Comparison of ENCODE assay signal across 24 cellular contexts in the genomic region with DNA sequence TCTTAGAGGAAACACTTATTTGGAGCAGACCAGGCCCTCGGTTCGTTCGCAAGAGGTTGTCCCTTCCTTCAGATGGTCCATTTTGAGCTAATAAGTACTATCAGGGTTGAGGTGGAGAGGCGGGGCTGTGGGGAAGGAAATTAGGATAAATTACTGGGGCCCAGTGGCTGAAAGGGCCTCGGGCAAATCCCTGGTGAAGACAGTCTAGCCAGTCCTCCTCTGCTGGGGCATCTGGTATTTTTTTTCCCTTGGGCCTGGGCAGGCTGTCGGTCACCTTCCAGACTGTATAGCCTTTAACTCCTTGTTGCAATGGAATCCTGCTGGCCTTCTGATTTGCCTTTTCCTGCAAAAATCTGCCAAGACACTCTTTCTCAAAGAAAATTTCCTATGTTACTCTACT. TPM values are rescaled to one million over a fixed set of nuclear protein-coding genes. Genes with fewer than 3 reads are reported as not detected.
DNase-seq lines count a peak whose midpoint lies in the region; ATAC-seq and TF ChIP-seq lines count a peak whose summit lies in the region.
"Had no signal": no experiment of that assay in that cellular context is flagged by ENCODE, and none has a peak within 500 bp of the region (broad histone marks: within the 10 kb centered on the region; RNA-seq: fewer than 3 reads in every experiment).

No MANE protein-coding gene starts in this region.

- H3K4me1 ChIP-seq in H9 (ENCODE audit: insufficient read depth, low read length): no peaks in the 10 kb centered on the region
- H3K4me1 ChIP-seq in OCI-LY3 (ENCODE audit: low read length): peaks cover 55% of the 10 kb centered on the region
- no peaks in the 10 kb centered on the region for H3K4me1 ChIP-seq in endodermal cell (ENCODE audit: control insufficient read depth, insufficient read depth, low read length)
- peaks cover 20% of the 10 kb centered on the region for H3K4me1 ChIP-seq in neural progenitor cell
- H3K4me1 ChIP-seq: left lung had no signal

- WGBS in H9 (ENCODE audit: extremely low coverage, insufficient read length, low lambda C conversion rate): no CpG with 5 or more reads among the region's 6 CpGs
- WGBS in endodermal cell (ENCODE audit: insufficient coverage in 1 of 2, insufficient read length in 1 of 2), 2 experiments: 81 to 84% methylated on average over 6 of the region's 6 CpGs

- H3K9me3 ChIP-seq in H9 (ENCODE audit: control insufficient read depth, low read depth, low read length) (no peaks in the 10 kb centered on the region), OCI-LY3 (ENCODE audit: insufficient read depth, low read length) (no peaks in the 10 kb centered on the region), endodermal cell (ENCODE audit: control insufficient read depth, low read length) (no peaks in the 10 kb centered on the region), neural progenitor cell (ENCODE audit: low read depth) (no peaks in the 10 kb centered on the region), T-helper 17 cell (ENCODE audit: control insufficient read depth, low read length, poor library complexity, severe bottlenecking) (no peaks in the 10 kb centered on the region)
- H3K9me3 ChIP-seq: left lung had no signal

- H3K4me3 ChIP-seq in OCI-LY3 (ENCODE audit: low read length) (no peak overlapping the region), endodermal cell (ENCODE audit: low read length) (no peak overlapping the region), neural progenitor cell (no peak overlapping the region)
- H3K4me3 ChIP-seq: left lung had no signal

- no peaks in the 10 kb centered on the region; a peak in 1 of 5 replicates for H3K9me3 Mint-ChIP-seq in H9
- H3K9me3 Mint-ChIP-seq in endodermal cell: no peaks in the 10 kb centered on the region
- H3K9me3 Mint-ChIP-seq in neural progenitor cell: no peaks in the 10 kb centered on the region
- H3K9me3 Mint-ChIP-seq: T-helper 1 cell treated with Interleukin-12 subunit alpha and Interleukin-12 subunit beta and Interleukin-4 antibody, amounts not matched to agents 30 μg/mL and 1 μg/mL, for 36 hours; type B pancreatic cell had no signal

- H2AK5ac ChIP-seq in H9 (ENCODE audit: insufficient read length, low read length): no peak overlapping the region

- H3K14ac ChIP-seq in H9 (ENCODE audit: insufficient read depth, low read length): no peak overlapping the region

- no peaks in the 10 kb centered on the region for H3K23me2 ChIP-seq in H9 (ENCODE audit: insufficient read length, low read depth, low read length, poor library complexity, severe bottlenecking)

- peaks cover 14% of the 10 kb centered on the region for H3F3A ChIP-seq in neural progenitor cell (ENCODE audit: low read depth)

- H2BK15ac ChIP-seq in H9 (ENCODE audit: low read depth, low read length): no peak overlapping the region

- H4K20me1 ChIP-seq in H9 (ENCODE audit: control insufficient read depth, insufficient read depth, insufficient read length) (no peaks in the 10 kb centered on the region), OCI-LY3 (ENCODE audit: insufficient read depth, low read length) (no peaks in the 10 kb centered on the region), neural progenitor cell (ENCODE audit: low read depth) (no peaks in the 10 kb centered on the region)

- no peak overlapping the region for H4K5ac ChIP-seq in H9 (ENCODE audit: insufficient read length, low read depth, low read length)

- H3K27me3 Mint-ChIP-seq in H9 (ENCODE audit: low read depth): no peaks in the 10 kb centered on the region
- no peaks in the 10 kb centered on the region for H3K27me3 Mint-ChIP-seq in endodermal cell (ENCODE audit: insufficient read depth)
- H3K27me3 Mint-ChIP-seq in neural progenitor cell (ENCODE audit: insufficient read depth, low read depth): peaks cover 3% of the 10 kb centered on the region
- H3K27me3 Mint-ChIP-seq in T-helper 17 cell: peaks cover 15% of the 10 kb centered on the region
- H3K27me3 Mint-ChIP-seq: activated naive CD8-positive, alpha-beta T cell; stimulated activated memory B cell treated with anti-CD40 and anti-IgM and Interleukin-4, amounts not matched to agents 10 μg/mL and 1 μg/mL and 100 μg/mL, for 72 hours; type B pancreatic cell had no signal

- no peak for ATAC-seq in T-helper 17 cell
- ATAC-seq in GM18505 (IDR thresholded peaks at IDR 0.05; ENCODE audit: unreplicated experiment): no peak
- ATAC-seq in GM19463 (IDR thresholded peaks at IDR 0.05; ENCODE audit: unreplicated experiment): no peak
- ATAC-seq: left lung; stimulated activated memory B cell treated with anti-CD40 and anti-IgM and Interleukin-4, amounts not matched to agents 10 μg/mL and 1 μg/mL and 100 μg/mL, for 72 hours had no signal

- no peak for TF ChIP-seq CTCF in H9 (conservative IDR thresholded peaks at IDR 0.05)
- no peak for TF ChIP-seq CTCF in OCI-LY3 (IDR thresholded peaks at IDR 0.05; ENCODE audit: low read depth, low read length)
- TF ChIP-seq CTCF in endodermal cell (conservative IDR thresholded peaks at IDR 0.05): no peak
- TF ChIP-seq CTCF in neural progenitor cell (IDR thresholded peaks at IDR 0.05): no peak

- H2AFZ ChIP-seq in H9 (ENCODE audit: low read length) (no peak overlapping the region), OCI-LY3 (ENCODE audit: low read depth, low read length) (no peak overlapping the region), neural progenitor cell (replicated peaks) (peak overlapping the region; percentile 77)

- DNase-seq in H9 (no peak), endodermal cell (no peak), neural progenitor cell (ENCODE audit: low spot score) (no peak), T-helper 17 cell (no peak), middle frontal gyrus (ENCODE audit: extremely low spot score, low spot score) (no peak)
- DNase-seq: activated CD4-positive, alpha-beta T cell treated with anti-CD3 and anti-CD28 coated beads for 4 hours; activated CD8-positive, alpha-beta memory T cell treated with anti-CD3 and anti-CD28 coated beads for 24 hours; activated T-cell treated with anti-CD3 and anti-CD28 coated beads for 4 hours; anterior cingulate cortex; left lung; mesenchymal stem cell; MV-4-11; NCI-H1436 treated with DMSO at 0.1 percent for 48 hours; NCI-H2081 treated with DMSO at 0.1 percent for 48 hours had no signal

- H3K4ac ChIP-seq in H9 (ENCODE audit: low read depth, low read length): no peak overlapping the region

- H3K4me2 ChIP-seq in H9 (ENCODE audit: insufficient read depth, insufficient read length, low read length) (no peak overlapping the region), OCI-LY3 (ENCODE audit: low read length) (peak overlapping the region; percentile 91; the same call in 1 of the 2 replicates), neural progenitor cell (no peak overlapping the region)

- H2BK120ac ChIP-seq in H9 (ENCODE audit: low read depth, low read length, poor library complexity, severe bottlenecking): no peak overlapping the region

- no peak overlapping the region for H3K4me3 Mint-ChIP-seq in H9
- H3K4me3 Mint-ChIP-seq in endodermal cell: no peak overlapping the region
- no peak overlapping the region for H3K4me3 Mint-ChIP-seq in neural progenitor cell
- H3K4me3 Mint-ChIP-seq in T-helper 17 cell: no peak overlapping the region
- H3K4me3 Mint-ChIP-seq: activated naive CD8-positive, alpha-beta T cell; stimulated activated memory B cell treated with anti-CD40 and anti-IgM and Interleukin-4, amounts not matched to agents 10 μg/mL and 1 μg/mL and 100 μg/mL, for 72 hours; T-helper 1 cell treated with Interleukin-12 subunit alpha and Interleukin-12 subunit beta and Interleukin-4 antibody, amounts not matched to agents 30 μg/mL and 1 μg/mL, for 36 hours; type B pancreatic cell had no signal

- H3K23ac ChIP-seq in H9 (ENCODE audit: insufficient read length, low read depth, low read length): no peak overlapping the region

- no peaks in the 10 kb centered on the region for H3K79me2 ChIP-seq in H9 (ENCODE audit: insufficient read depth, low read length)
- no peaks in the 10 kb centered on the region for H3K79me2 ChIP-seq in OCI-LY3 (ENCODE audit: low read length)
- H3K79me2 ChIP-seq in neural progenitor cell (ENCODE audit: low read depth): no peaks in the 10 kb centered on the region

- no peaks in the 10 kb centered on the region for H3K79me1 ChIP-seq in H9 (ENCODE audit: insufficient read depth, low read depth, low read length, poor library complexity, severe bottlenecking)

- no peak overlapping the region for H4K8ac ChIP-seq in H9 (replicated peaks; ENCODE audit: insufficient read length, low read depth, low read length)

- H3T11ph ChIP-seq in H9 (ENCODE audit: low read length): no peak overlapping the region

- H2BK12ac ChIP-seq in H9 (ENCODE audit: insufficient read length, low read depth, low read length): no peak overlapping the region

- no peak overlapping the region for H4K91ac ChIP-seq in H9 (ENCODE audit: insufficient read length, low read depth, low read length)

- peaks cover 0 to 6% (median 0%) of the 10 kb centered on the region in 3 experiments; a peak in 2 of 7 replicates for H3K36me3 Mint-ChIP-seq in H9 (ENCODE audit: insufficient read depth in 1 of 3, low read depth in 3 of 3)
- no peaks in the 10 kb centered on the region for H3K36me3 Mint-ChIP-seq in endodermal cell (ENCODE audit: low read depth)
- no peaks in the 10 kb centered on the region for H3K36me3 Mint-ChIP-seq in neural progenitor cell
- no peaks in the 10 kb centered on the region for H3K36me3 Mint-ChIP-seq in T-helper 17 cell (ENCODE audit: low read depth)
- H3K36me3 Mint-ChIP-seq: activated naive CD8-positive, alpha-beta T cell; stimulated activated memory B cell treated with anti-CD40 and anti-IgM and Interleukin-4, amounts not matched to agents 10 μg/mL and 1 μg/mL and 100 μg/mL, for 72 hours; type B pancreatic cell had no signal

- no peak overlapping the region for H2BK5ac ChIP-seq in H9 (ENCODE audit: insufficient read length, low read length)

- H3K36me3 ChIP-seq in OCI-LY3 (replicated peaks; ENCODE audit: low read depth, low read length) (no peaks in the 10 kb centered on the region), endodermal cell (ENCODE audit: control insufficient read depth, insufficient read depth, low read length) (no peaks in the 10 kb centered on the region), neural progenitor cell (no peaks in the 10 kb centered on the region)
- H3K36me3 ChIP-seq: left lung had no signal

- no peaks in the 10 kb centered on the region for H3K27me3 ChIP-seq in H9 (ENCODE audit: insufficient read depth, low read length)
- no peaks in the 10 kb centered on the region for H3K27me3 ChIP-seq in OCI-LY3 (ENCODE audit: low read depth, low read length)
- H3K27me3 ChIP-seq in endodermal cell (ENCODE audit: control insufficient read depth, insufficient read depth, low read length, poor library complexity, severe bottlenecking): no peaks in the 10 kb centered on the region
- H3K27me3 ChIP-seq in neural progenitor cell: no peaks in the 10 kb centered on the region
- H3K27me3 ChIP-seq: left lung had no signal

- no peak for TF ChIP-seq POLR2A in GM18505 (IDR thresholded peaks at IDR 0.05; ENCODE audit: borderline replicate concordance, extremely low read depth, insufficient read depth, insufficient read length)

- H3K9ac ChIP-seq in H9 (ENCODE audit: extremely low read depth, insufficient read length, low read length): no peak overlapping the region
- H3K9ac ChIP-seq in OCI-LY3 (ENCODE audit: low read length): no peak overlapping the region
- H3K9ac ChIP-seq in endodermal cell (ENCODE audit: extremely low read depth, low read length, poor library complexity, severe bottlenecking): no peak overlapping the region
- no peak overlapping the region for H3K9ac ChIP-seq in neural progenitor cell

- no peak overlapping the region for H2BK20ac ChIP-seq in H9 (ENCODE audit: low read depth, low read length, poor library complexity, severe bottlenecking)

- H3K27ac ChIP-seq in H9 (ENCODE audit: insufficient read length, low read depth, low read length) (no peak overlapping the region), OCI-LY3 (ENCODE audit: low read length) (no peak overlapping the region), endodermal cell (ENCODE audit: low read depth, low read length) (peak overlapping the region; percentile 52), neural progenitor cell (no peak overlapping the region)
- H3K27ac ChIP-seq: left lung had no signal

- H3K56ac ChIP-seq in H9 (ENCODE audit: insufficient read length, low read depth, low read length): no peak overlapping the region

- H3K27ac Mint-ChIP-seq in H9 (peak overlapping the region in 2 of 3 experiments; percentile 30 to 50; a peak in 2 of 7 replicates), endodermal cell (no peak overlapping the region), neural progenitor cell (peak overlapping the region; percentile 74), T-helper 17 cell (no peak overlapping the region)
- H3K27ac Mint-ChIP-seq: activated naive CD8-positive, alpha-beta T cell; stimulated activated memory B cell treated with anti-CD40 and anti-IgM and Interleukin-4, amounts not matched to agents 10 μg/mL and 1 μg/mL and 100 μg/mL, for 72 hours; T-helper 1 cell treated with Interleukin-12 subunit alpha and Interleukin-12 subunit beta and Interleukin-4 antibody, amounts not matched to agents 30 μg/mL and 1 μg/mL, for 36 hours; type B pancreatic cell had no signal

- no peak overlapping the region for H3K18ac ChIP-seq in H9 (ENCODE audit: insufficient read length, low read depth, low read length)

- peaks cover 27 to 35% of the 10 kb centered on the region in 2 experiments for H3K4me1 Mint-ChIP-seq in H9
- H3K4me1 Mint-ChIP-seq in endodermal cell: peaks cover 16% of the 10 kb centered on the region
- peaks cover 39% of the 10 kb centered on the region for H3K4me1 Mint-ChIP-seq in neural progenitor cell
- no peaks in the 10 kb centered on the region for H3K4me1 Mint-ChIP-seq in T-helper 17 cell

RNA-seq across cellular contexts. Expression of gene MYO3B, which starts 1.7 kb away (rescaled TPM):
- total RNA-seq in H9 (2021) (0.63 and 0.86 TPM in 2 replicates), endodermal cell (10 to 100 TPM in 1 of 2 donors, 1 to 10 TPM in 1; 5.2 to 10.9 TPM), neural progenitor cell (ENCODE audit: low replicate concordance) (16.8 and 27.3 TPM in 2 replicates), T-helper 17 cell (under 1 TPM in 1 of 2 donors, not detected in 1; 0.16 TPM)
- polyA plus RNA-seq in endodermal cell (2013, experiment 1 of 2): 1.2 TPM
- 1.1 TPM for polyA plus RNA-seq in endodermal cell (2013, experiment 2 of 2)
- total RNA-seq: glomerular endothelial cell, omental fat pad had no signal
- polyA plus RNA-seq: BJ had no signal

Comparison
In these comparisons a context has a peak if more than half of its experiments do, and no peak if none do; other contexts are left out.
1. H3K27ac Mint-ChIP-seq: peak in H9 (2 of 3) and neural progenitor cell (single experiment); none in endodermal cell (single experiment) and T-helper 17 cell (single experiment).